ENCODE assay signal across 13 cellular contexts in the genomic region with DNA sequence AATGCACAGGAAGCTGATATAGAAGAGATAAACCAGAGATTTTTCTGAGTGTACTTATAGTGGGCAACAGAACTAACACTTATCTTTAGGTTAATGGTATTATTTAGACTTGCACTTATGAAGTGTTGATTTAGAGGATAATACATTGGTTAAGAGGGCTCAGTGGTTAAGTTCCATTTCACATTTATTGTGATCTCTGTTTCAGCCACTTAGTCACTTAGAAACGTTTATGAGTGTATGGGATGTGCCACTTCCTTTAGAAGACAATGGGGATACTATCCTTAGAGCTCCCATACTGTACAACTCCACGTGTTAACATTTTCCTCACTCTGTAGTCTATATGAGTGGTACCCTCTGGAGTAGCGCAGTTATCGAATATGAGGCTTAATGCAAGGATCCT.
"Had no signal": no experiment of that assay in that cellular context is flagged by ENCODE, and none has a peak within 500 bp of the region (broad histone marks: within the 10 kb centered on the region; RNA-seq: fewer than 3 reads in every experiment).

No MANE protein-coding gene starts in this region.

- DNase-seq: activated CD4-positive, alpha-beta T cell treated with anti-CD3 and anti-CD28 coated beads for 1 hour; activated CD4-positive, alpha-beta T cell treated with anti-CD3 and anti-CD28 coated beads, Interleukin-2, amount 50 U/mL, for 48 hours; activated effector memory CD4-positive, alpha-beta T cell treated with anti-CD3 and anti-CD28 coated beads, Interleukin-2, amount 50 U/mL, for 16 hours; activated T-cell treated with anti-CD3 and anti-CD28 coated beads, Interleukin-2, amount 50 U/mL, for 4 hours; brain microvascular endothelial cell; erythroblast; hypothalamus; kidney glomerular epithelial cell; ovary; sigmoid colon; stimulated activated naive CD4-positive, alpha-beta T cell; substantia nigra; trophoblast cell had no signal

- ATAC-seq: activated T-cell treated with anti-CD3 and anti-CD28 coated beads, Interleukin-2, amount 50 U/mL, for 4 hours had no signal
